In genomic region chr12:110203546-110203945, GRCh38 we compare ENCODE assay signal across 19 cellular contexts.
DNase-seq lines count a peak whose midpoint lies in the region; ATAC-seq and TF ChIP-seq lines count a peak whose summit lies in the region.
"Had no signal": no experiment of that assay in that cellular context is flagged by ENCODE, and none has a peak within 500 bp of the region (broad histone marks: within the 10 kb centered on the region; RNA-seq: fewer than 3 reads in every experiment).

No MANE protein-coding gene starts in this region.

- H3K4me3 Mint-ChIP-seq in osteocyte (ENCODE audit: unreplicated experiment): no peak overlapping the region
- no peak overlapping the region for H3K4me3 Mint-ChIP-seq in chondrocyte (ENCODE audit: unreplicated experiment)
- H3K4me3 Mint-ChIP-seq: CD8-positive, alpha-beta T cell had no signal

- DNase-seq in cardiac muscle cell (ENCODE audit: low read depth in 1 of 2, low spot score in 1 of 2) (no peak), left ventricle myocardium superior (no peak), globus pallidus (ENCODE audit: low spot score) (peak; percentile 82), pons (ENCODE audit: low spot score) (peak; percentile 92), osteocyte (ENCODE audit: extremely low spot score, unreplicated experiment) (no peak), chondrocyte (ENCODE audit: low spot score) (no peak), KG1 (lab: John Stamatoyannopoulos, UW) (no peak)
- DNase-seq: CD8-positive, alpha-beta T cell; DMS79 treated with DMSO at 0.1 percent for 48 hours; Karpas-422; MM.1S; NCI-H1092 treated with DMSO at 0.1 percent for 48 hours; NCI-H1694; NCI-H2227 treated with DMSO at 0.1 percent for 48 hours; NCI-H524; PC-9 had no signal

- no peak for TF ChIP-seq CTCF in cardiac muscle cell (IDR thresholded peaks at IDR 0.05; ENCODE audit: low read depth, low read length)
- no peak for TF ChIP-seq CTCF in osteocyte (IDR thresholded peaks at IDR 0.05)
- TF ChIP-seq CTCF in chondrocyte (IDR thresholded peaks at IDR 0.05): no peak

- H3K27ac Mint-ChIP-seq in osteocyte (ENCODE audit: unreplicated experiment) (no peak overlapping the region), chondrocyte (ENCODE audit: unreplicated experiment) (no peak overlapping the region)
- H3K27ac Mint-ChIP-seq: CD8-positive, alpha-beta T cell had no signal

- peaks cover 11% of the 10 kb centered on the region for H3K4me1 ChIP-seq in cardiac muscle cell (ENCODE audit: low read depth)

- no peak overlapping the region for H3K4me3 ChIP-seq in cardiac muscle cell
- H3K4me3 ChIP-seq: BLaER1, HAP-1, PC-9 had no signal

- H3K9me3 Mint-ChIP-seq in osteocyte (ENCODE audit: unreplicated experiment) (no peaks in the 10 kb centered on the region), chondrocyte (ENCODE audit: low read depth) (no peaks in the 10 kb centered on the region)
- H3K9me3 Mint-ChIP-seq: CD8-positive, alpha-beta T cell had no signal

- H3K9me3 ChIP-seq in cardiac muscle cell (ENCODE audit: low read depth): no peaks in the 10 kb centered on the region
- H3K9me3 ChIP-seq: BLaER1, HAP-1 had no signal

- H3K27me3 ChIP-seq in cardiac muscle cell: no peaks in the 10 kb centered on the region
- H3K27me3 ChIP-seq: BLaER1 had no signal

- intact Hi-C loops in left ventricle myocardium superior (cut with micrococcal nuclease): no loop called here

- peaks cover 23% of the 10 kb centered on the region for H3K36me3 Mint-ChIP-seq in osteocyte (ENCODE audit: unreplicated experiment)
- peaks cover 14% of the 10 kb centered on the region for H3K36me3 Mint-ChIP-seq in chondrocyte (ENCODE audit: low read depth)
- H3K36me3 Mint-ChIP-seq: CD8-positive, alpha-beta T cell had no signal

- peaks cover 32% of the 10 kb centered on the region for H3K36me3 ChIP-seq in cardiac muscle cell

- peak overlapping the region; percentile 16 for H3K27ac ChIP-seq in cardiac muscle cell
- H3K27ac ChIP-seq: BLaER1, PC-9 had no signal

- no peaks in the 10 kb centered on the region for H3K27me3 Mint-ChIP-seq in osteocyte (ENCODE audit: unreplicated experiment)
- no peaks in the 10 kb centered on the region for H3K27me3 Mint-ChIP-seq in chondrocyte (ENCODE audit: low read depth)

- peaks cover 20% of the 10 kb centered on the region for H3K4me1 Mint-ChIP-seq in osteocyte (ENCODE audit: unreplicated experiment)
- H3K4me1 Mint-ChIP-seq in chondrocyte (ENCODE audit: low read depth): peaks cover 12% of the 10 kb centered on the region

- no peak for ATAC-seq in left ventricle myocardium superior
- ATAC-seq in HG02642 (IDR thresholded peaks at IDR 0.05; ENCODE audit: poor library complexity, unreplicated experiment): no peak
- ATAC-seq: CD8-positive, alpha-beta T cell had no signal

Comparison
In these comparisons a context has a peak if more than half of its experiments do, and no peak if none do; other contexts are left out.
1. DNase-seq: peak in globus pallidus (single experiment) and pons (single experiment); none in cardiac muscle cell (0 of 2), left ventricle myocardium superior (single experiment), osteocyte (single experiment), chondrocyte (single experiment) and KG1 (single experiment).